ENCODE assay signal across 8 cellular contexts in genomic region chr13:32737679-32738078, GRCh38.
DNase-seq lines count a peak whose midpoint lies in the region; ATAC-seq, FAIRE-seq and TF ChIP-seq lines count a peak whose summit lies in the region.

No MANE protein-coding gene starts in this region.

- no peaks in the 10 kb centered on the region for H3K9me3 Mint-ChIP-seq in activated B cell treated with CpG ODN at 0.5 μM for 24 hours
- H3K9me3 Mint-ChIP-seq in glutamatergic neuron (ENCODE audit: unreplicated experiment), result no peaks in the 10 kb centered on the region

- peak overlapping the region; percentile 71 for H3K4me3 Mint-ChIP-seq in activated B cell treated with CpG ODN at 0.5 μM for 24 hours
- H3K4me3 Mint-ChIP-seq in glutamatergic neuron (ENCODE audit: unreplicated experiment), result no peak overlapping the region

- H3K9me3 ChIP-seq in mucosa of descending colon (no peaks in the 10 kb centered on the region), PC-3 (ENCODE audit: low read length) (no peaks in the 10 kb centered on the region)

- H3K79me2 ChIP-seq in PC-3 (ENCODE audit: low read length), result no peaks in the 10 kb centered on the region; the same call in 1 of the 2 replicates

- FAIRE-seq in G401.6 (lab: Jason Lieb, UNC), result peak; percentile 13

- no peaks in the 10 kb centered on the region for H3K36me3 ChIP-seq in mucosa of descending colon (ENCODE audit: low read depth)
- peaks cover 4% of the 10 kb centered on the region; the same call in 1 of the 2 replicates for H3K36me3 ChIP-seq in PC-3 (ENCODE audit: low read depth, low read length)

- H3K27me3 Mint-ChIP-seq in activated B cell treated with CpG ODN at 0.5 μM for 24 hours (no peaks in the 10 kb centered on the region), glutamatergic neuron (ENCODE audit: unreplicated experiment) (no peaks in the 10 kb centered on the region)

- TF ChIP-seq CTCF in activated B cell treated with CpG ODN at 0.5 μM for 24 hours (IDR thresholded peaks at IDR 0.05) (no peak), mucosa of descending colon (IDR thresholded peaks at IDR 0.05) (no peak), glutamatergic neuron (IDR thresholded peaks at IDR 0.05; ENCODE audit: partially characterized antibody, unreplicated experiment) (no peak), PC-3 (conservative IDR thresholded peaks at IDR 0.05; ENCODE audit: low read depth, low read length) (no peak)

- H3K27me3 ChIP-seq in PC-3 (ENCODE audit: low read length), result no peaks in the 10 kb centered on the region

- peak overlapping the region; percentile 78 for H3K27ac Mint-ChIP-seq in activated B cell treated with CpG ODN at 0.5 μM for 24 hours
- no peak overlapping the region for H3K27ac Mint-ChIP-seq in glutamatergic neuron (ENCODE audit: unreplicated experiment)

- H2AFZ ChIP-seq in PC-3 (ENCODE audit: low read length), result no peak overlapping the region

- H3K27ac ChIP-seq in PC-3 (ENCODE audit: low read length), result no peak overlapping the region

- ATAC-seq in GM21529 (IDR thresholded peaks at IDR 0.05; ENCODE audit: unreplicated experiment) (peak; percentile 41), activated B cell treated with CpG ODN at 0.5 μM for 24 hours (ENCODE audit: low read depth) (no peak), mucosa of descending colon (peak; percentile 81), PC-3 (no peak)

- peaks cover 51% of the 10 kb centered on the region for H3K36me3 Mint-ChIP-seq in activated B cell treated with CpG ODN at 0.5 μM for 24 hours (ENCODE audit: low read depth)
- no peaks in the 10 kb centered on the region for H3K36me3 Mint-ChIP-seq in glutamatergic neuron (ENCODE audit: unreplicated experiment)

- no peak overlapping the region for H3K9ac ChIP-seq in PC-3 (ENCODE audit: low read length)

- no peaks in the 10 kb centered on the region for H3K9me2 ChIP-seq in PC-3 (replicated peaks; ENCODE audit: low read length)

- H3K4me1 Mint-ChIP-seq in activated B cell treated with CpG ODN at 0.5 μM for 24 hours, result peaks cover 19% of the 10 kb centered on the region
- H3K4me1 Mint-ChIP-seq in glutamatergic neuron (ENCODE audit: low read depth, unreplicated experiment), result no peaks in the 10 kb centered on the region

- no TSS peak for BruUV-seq in PC-3 (replicated peaks; lab: Mats Ljungman, UMichigan)

- CTCF ChIA-PET in activated B cell treated with CpG ODN at 0.5 μM for 24 hours (lab: Charles Lee), result no interaction called here
- CTCF ChIA-PET in PC-3 (lab: Charles Lee), result no interaction called here

- H3K4me3 ChIP-seq in mucosa of descending colon (no peak overlapping the region), PC-3 (ENCODE audit: low read length) (no peak overlapping the region)

- H3K4me1 ChIP-seq in mucosa of descending colon (ENCODE audit: low read depth) (peaks cover 4% of the 10 kb centered on the region), PC-3 (ENCODE audit: insufficient read depth, low read length) (no peaks in the 10 kb centered on the region)

- DNase-seq in activated B cell treated with CpG ODN at 0.5 μM for 24 hours, result no peak
- no peak for DNase-seq in mucosa of descending colon
- no peak for DNase-seq in glutamatergic neuron
- no peak for DNase-seq in PC-3
- DNase-seq in LoVo (ENCODE audit: low spot score), result no peak
- DNase-seq in AML-193 (lab: John Stamatoyannopoulos, UW), result no peak

- no peak overlapping the region for H3K4me2 ChIP-seq in PC-3 (ENCODE audit: low read length)

- no peaks in the 10 kb centered on the region for H3F3A ChIP-seq in PC-3 (ENCODE audit: low read length, unreplicated experiment)

- H4K20me1 ChIP-seq in PC-3 (ENCODE audit: low read length), result no peaks in the 10 kb centered on the region

- POLR2A ChIA-PET in activated B cell treated with CpG ODN at 0.5 μM for 24 hours (lab: Charles Lee) (no interaction called here), PC-3 (lab: Charles Lee; ENCODE audit: unreplicated experiment) (no interaction called here)

- intact Hi-C loops in activated B cell treated with CpG ODN at 0.5 μM for 24 hours (cut with micrococcal nuclease), result no loop called here
- intact Hi-C loops in mucosa of descending colon (cut with DNase I, micrococcal nuclease), result no loop called here
- intact Hi-C loops in PC-3 (cut with micrococcal nuclease), result no loop called here

Comparison
In these comparisons a context has a peak if more than half of its experiments do, and no peak if none do; other contexts are left out.
1. ATAC-seq: peak in GM21529 (single experiment) and mucosa of descending colon (single experiment); none in activated B cell treated with CpG ODN at 0.5 μM for 24 hours (single experiment) and PC-3 (single experiment).